19 cellular contexts compared by ENCODE assay signal in the genomic region with DNA sequence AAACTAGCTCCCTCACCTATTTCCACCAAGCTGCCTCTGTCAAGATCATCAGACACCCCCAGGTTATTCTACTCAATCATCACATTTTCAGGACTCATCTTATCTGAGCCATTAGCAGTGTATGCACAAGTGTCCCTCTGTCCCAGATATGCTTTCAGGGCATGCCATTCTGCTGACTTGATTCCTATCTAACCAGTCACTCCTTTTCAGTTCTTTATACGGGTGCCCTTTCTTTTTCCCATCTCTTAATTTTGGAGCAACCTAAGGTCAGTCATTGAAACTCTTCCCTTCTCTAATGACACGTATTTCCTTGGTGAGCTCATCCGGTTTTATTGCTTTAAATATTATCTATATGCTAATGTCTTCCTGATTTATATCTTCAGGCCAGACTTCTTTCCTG. TPM values are rescaled to one million over a fixed set of nuclear protein-coding genes. Genes with fewer than 3 reads are reported as not detected.
"Had no signal": no experiment of that assay in that cellular context is flagged by ENCODE, and none has a peak within 500 bp of the region (broad histone marks: within the 10 kb centered on the region; RNA-seq: fewer than 3 reads in every experiment).

No MANE protein-coding gene starts in this region.

- H3K4me3 ChIP-seq: dorsolateral prefrontal cortex, heart left ventricle, left lung, lower lobe of right lung, mucosa of descending colon, smooth muscle cell, suprapubic skin, thyroid gland, upper lobe of left lung, vagina had no signal

- H3K27ac ChIP-seq: left lung, lower lobe of right lung, suprapubic skin, thyroid gland, upper lobe of left lung, vagina had no signal

- H3K4me1 ChIP-seq: left lung, lower lobe of right lung, thyroid gland, upper lobe of left lung had no signal

- H3K9me3 Mint-ChIP-seq: neural crest cell had no signal

- H3K9me3 ChIP-seq: heart left ventricle, left lung, lower lobe of right lung, mucosa of descending colon, suprapubic skin, thyroid gland, upper lobe of left lung, vagina had no signal

- H3K4me3 Mint-ChIP-seq: naive thymus-derived CD8-positive, alpha-beta T cell; neural crest cell had no signal

- H3K27me3 ChIP-seq: dorsolateral prefrontal cortex, heart left ventricle, left lung, suprapubic skin, thyroid gland, upper lobe of left lung, vagina had no signal

- H3K4me2 ChIP-seq: smooth muscle cell had no signal

- H3K36me3 Mint-ChIP-seq: naive thymus-derived CD8-positive, alpha-beta T cell had no signal

- DNase-seq: cortex of kidney; dorsolateral prefrontal cortex; effector memory CD4-positive, alpha-beta T cell; heart left ventricle; hippocampal formation; left lung; lower lobe of right lung; mucosa of descending colon; naive thymus-derived CD8-positive, alpha-beta T cell; right cardiac atrium; stimulated activated CD4-positive, alpha-beta T cell treated with anti-CD3 and anti-CD28 coated beads, Interleukin-2, amount 100 ng/mL, for 48 hours; stimulated activated naive CD8-positive, alpha-beta T cell treated with anti-CD3 and anti-CD28 coated beads, Interleukin-15, Interleukin-2, amounts not matched to agents 100 U/mL and 50 U/mL, for 24 hours; thyroid gland; upper lobe of left lung had no signal

- ATAC-seq: esophagus mucosa; heart left ventricle; left lung; lower lobe of right lung; mucosa of descending colon; naive thymus-derived CD8-positive, alpha-beta T cell; right cardiac atrium; stimulated activated naive CD8-positive, alpha-beta T cell treated with anti-CD3 and anti-CD28 coated beads, Interleukin-15, Interleukin-2, amounts not matched to agents 100 U/mL and 50 U/mL, for 24 hours had no signal

- H3K27ac Mint-ChIP-seq: naive thymus-derived CD8-positive, alpha-beta T cell had no signal

- H3K4me1 Mint-ChIP-seq: naive thymus-derived CD8-positive, alpha-beta T cell had no signal

- H3K36me3 ChIP-seq: heart left ventricle, left lung, lower lobe of right lung, suprapubic skin, thyroid gland, upper lobe of left lung, vagina had no signal

RNA-seq across cellular contexts. Expression of gene DCLK1, which starts 59.1 kb away (rescaled TPM):
- total RNA-seq: naive thymus-derived CD8-positive, alpha-beta T cell had no signal
- polyA plus RNA-seq: naive thymus-derived CD8-positive, alpha-beta T cell; smooth muscle cell had no signal
